11 cellular contexts compared by ENCODE assay signal in the genomic region with DNA sequence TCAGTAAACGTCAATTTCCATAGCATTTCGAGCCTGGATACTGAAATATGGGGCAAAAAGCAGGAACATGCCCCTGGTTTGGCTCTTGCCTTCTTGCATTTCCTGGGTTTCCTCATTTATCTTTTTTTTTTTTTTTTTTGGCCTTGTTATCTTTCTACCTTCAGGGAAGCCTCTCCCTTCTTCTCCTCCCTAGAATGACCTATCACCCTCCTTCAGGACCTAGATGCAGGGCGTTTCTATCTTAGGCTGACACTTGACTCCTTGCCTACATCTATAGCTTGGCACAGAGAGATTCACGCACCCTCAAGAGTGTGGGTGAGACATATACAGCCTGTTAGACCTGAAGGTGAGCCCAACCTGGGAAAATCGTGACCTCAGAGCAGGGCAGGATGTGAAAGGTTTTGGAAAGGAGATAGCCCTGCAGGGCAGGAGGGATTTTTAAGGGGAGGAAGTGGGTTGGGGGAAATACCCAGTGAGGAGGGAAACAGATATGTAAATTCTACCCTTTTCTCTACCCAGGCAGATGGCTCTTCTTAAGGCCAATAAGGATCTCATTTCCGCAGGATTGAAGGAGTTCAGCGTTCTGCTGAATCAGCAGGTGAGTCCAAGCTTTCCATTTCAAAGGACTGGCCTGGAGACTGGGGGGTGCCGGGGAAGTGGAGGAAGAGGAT. TPM values are rescaled to one million over a fixed set of nuclear protein-coding genes. Genes with fewer than 3 reads are reported as not detected.
A peak's percentile ranks its signal among the peaks of the same experiment; 100 is the strongest.
DNase-seq lines count a peak whose midpoint lies in the region; ATAC-seq and TF ChIP-seq lines count a peak whose summit lies in the region.
"Had no signal": no experiment of that assay in that cellular context is flagged by ENCODE, and none has a peak within 500 bp of the region (broad histone marks: within the 10 kb centered on the region; RNA-seq: fewer than 3 reads in every experiment).

A gene with protein sequence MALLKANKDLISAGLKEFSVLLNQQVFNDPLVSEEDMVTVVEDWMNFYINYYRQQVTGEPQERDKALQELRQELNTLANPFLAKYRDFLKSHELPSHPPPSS (plus strand): TSS at position 284 of the 671 bp plus-strand sequence. CDS start 240 bp downstream, at position 524.

- no peaks in the 10 kb centered on the region for H3K79me2 ChIP-seq in ACC112 (ENCODE audit: control insufficient read depth, insufficient read depth, low read length, unreplicated experiment)
- no peaks in the 10 kb centered on the region for H3K79me2 ChIP-seq in mammary epithelial cell (ENCODE audit: insufficient read depth, low read length)

- no peak within 1 kb of the TSS for H3K27ac ChIP-seq in ACC112 (ENCODE audit: low read depth, low read length)
- no peak within 1 kb of the TSS for H3K27ac ChIP-seq in mammary epithelial cell (ENCODE audit: insufficient read depth, low read depth, low read length)

- WGBS in mammary epithelial cell (ENCODE audit: low coverage, missing lambda C conversion rate) = 63% methylated on average over 8 of the region's 8 CpGs

- no peaks in the 10 kb centered on the region for H3K36me3 ChIP-seq in ACC112 (ENCODE audit: insufficient read depth, low read length)
- H3K36me3 ChIP-seq in H7 (replicated peaks; ENCODE audit: control insufficient read depth, insufficient read depth, low read length) = no peaks in the 10 kb centered on the region
- no peaks in the 10 kb centered on the region for H3K36me3 ChIP-seq in mammary epithelial cell (ENCODE audit: insufficient read depth, low read length)

- CTCF ChIA-PET in mammary epithelial cell (lab: Charles Lee; ENCODE audit: low non-redundant PET) = no interaction called here

- H2AFZ ChIP-seq in ACC112 (ENCODE audit: low read length, unreplicated experiment) = no peak within 1 kb of the TSS
- peak within 1 kb of the TSS; percentile 33 for H2AFZ ChIP-seq in mammary epithelial cell (ENCODE audit: low read depth, low read length)

- BruUV-seq in mammary epithelial cell (replicated peaks; lab: Mats Ljungman, UMichigan) = no TSS peak

- in situ Hi-C loops in mammary epithelial cell (cut with MboI; ENCODE audit: low sequenced_read_pairs in 2 of 2) = no loop called here

- DNase-seq in H7 (peak; percentile 63), mammary epithelial cell (no peak), nephron progenitor cell (no peak), DMS53 (lab: John Stamatoyannopoulos, UW) (no peak), CD1c-positive myeloid dendritic cell (ENCODE audit: extremely low spot score) (no peak), NCI-H510A treated with DMSO at 0.1 percent for 48 hours (lab: John Stamatoyannopoulos, UW) (no peak)
- DNase-seq: activated CD4-positive, alpha-beta T cell treated with anti-CD3 and anti-CD28 coated beads, Interleukin-2, amount 50 U/mL, for 1 hour had no signal

- no peaks in the 10 kb centered on the region for H4K20me1 ChIP-seq in mammary epithelial cell (ENCODE audit: insufficient read depth, low read length)

- H3K27ac Mint-ChIP-seq in nephron progenitor cell = no peak within 1 kb of the TSS

- peaks cover 13% of the 10 kb centered on the region for H3K4me1 Mint-ChIP-seq in nephron progenitor cell

- H3K4me3 Mint-ChIP-seq in nephron progenitor cell = peak within 1 kb of the TSS; percentile 78

- peaks cover 12% of the 10 kb centered on the region for H3K27me3 Mint-ChIP-seq in nephron progenitor cell (ENCODE audit: low read depth, poor library complexity)

- intact Hi-C loops in mammary epithelial cell (cut with micrococcal nuclease) = no loop called here

- H3K4me1 ChIP-seq in ACC112 (ENCODE audit: control insufficient read depth, insufficient read depth, low read length, unreplicated experiment) (peaks cover 5% of the 10 kb centered on the region), mammary epithelial cell (ENCODE audit: insufficient read depth, low read length) (no peaks in the 10 kb centered on the region)

- dilution Hi-C loops in mammary epithelial cell (cut with HindIII; ENCODE audit: low sequenced_read_pairs) = loop anchor here (5.0 to 10.0 kb wide), 4 partner anchors 73 to 197 kb away; partner anchors contain the start of gene ARMC5

- H3K9ac ChIP-seq in mammary epithelial cell (ENCODE audit: insufficient read depth, low read length) = no peak within 1 kb of the TSS

- H3K27me3 ChIP-seq in ACC112 (ENCODE audit: insufficient read depth, low read length) (peaks cover 68% of the 10 kb centered on the region), H7 (ENCODE audit: control insufficient read depth, insufficient read depth, low read length) (peaks cover 33% of the 10 kb centered on the region), mammary epithelial cell (ENCODE audit: insufficient read depth, low read length) (peaks cover 20% of the 10 kb centered on the region)

- no peak for ATAC-seq in GM18520 (IDR thresholded peaks at IDR 0.05; ENCODE audit: unreplicated experiment)

- H3K9me3 ChIP-seq in mammary epithelial cell (replicated peaks; ENCODE audit: insufficient read depth, low read length) = no peaks in the 10 kb centered on the region

- H3K36me3 Mint-ChIP-seq in nephron progenitor cell (ENCODE audit: low read depth) = no peaks in the 10 kb centered on the region
- H3K36me3 Mint-ChIP-seq: CD14-positive monocyte had no signal

- H3K9me3 Mint-ChIP-seq in nephron progenitor cell = no peaks in the 10 kb centered on the region

- H3K4me2 ChIP-seq in mammary epithelial cell (ENCODE audit: insufficient read depth, low read depth, low read length) = no peak within 1 kb of the TSS

- H3K4me3 ChIP-seq in ACC112 (ENCODE audit: low read depth, low read length) = peak within 1 kb of the TSS; percentile 58; the same call in 1 of the 2 replicates
- H3K4me3 ChIP-seq in H7 (ENCODE audit: insufficient read depth, low read depth, low read length) = peak within 1 kb of the TSS; percentile 50
- H3K4me3 ChIP-seq in mammary epithelial cell (replicated peaks in 1 of 3; ENCODE audit: insufficient read depth in 1 of 3, low read depth in 2 of 3, low read length in 3 of 3) = no peak within 1 kb of the TSS

- TF ChIP-seq CTCF in mammary epithelial cell (conservative IDR thresholded peaks at IDR 0.05 in 1 of 2, IDR thresholded peaks at IDR 0.05 in 1 of 2; ENCODE audit: extremely low read depth in 1 of 2, insufficient read depth in 1 of 2, low read depth in 1 of 2, low read length in 2 of 2) (no peak), nephron progenitor cell (IDR thresholded peaks at IDR 0.05) (no peak)

RNA-seq across cellular contexts. Expression of the gene that starts here (rescaled TPM):
- 0.62 and 3.3 TPM in 2 replicates for total RNA-seq in H7 (2014; rRNA removed; shearing (Covaris generic))
- total RNA-seq in mammary epithelial cell = not detected
- polyA plus RNA-seq in mammary epithelial cell = not detected
- polyA minus RNA-seq in mammary epithelial cell = not detected
- total RNA-seq: HT1080 had no signal

Comparison
In these comparisons a context has a peak if more than half of its experiments do, and no peak if none do; other contexts are left out.
1. H3K4me3 ChIP-seq: peak in ACC112 (single experiment) and H7 (single experiment); none in mammary epithelial cell (0 of 3).